21 cellular contexts compared by ENCODE assay signal in genomic region chr2:129722306-129723020, GRCh38.
DNase-seq lines count a peak whose midpoint lies in the region; ATAC-seq and TF ChIP-seq lines count a peak whose summit lies in the region.
"Had no signal": no experiment of that assay in that cellular context is flagged by ENCODE, and none has a peak within 500 bp of the region (broad histone marks: within the 10 kb centered on the region; RNA-seq: fewer than 3 reads in every experiment).

No MANE protein-coding gene starts in this region.

- H3K4me1 Mint-ChIP-seq in WTC11 (peaks cover 28% of the 10 kb centered on the region), neural crest cell (peaks cover 5% of the 10 kb centered on the region)
- H3K4me1 Mint-ChIP-seq in stimulated activated effector memory CD8-positive, alpha-beta T cell treated with anti-CD3 and anti-CD28 coated beads, Interleukin-12 subunit alpha, Interleukin-12 subunit beta, amount 100 ng/mL, for 72 hours = no peaks in the 10 kb centered on the region
- H3K4me1 Mint-ChIP-seq: CD4-positive, alpha-beta memory T cell had no signal

- peak; percentile 67 for ATAC-seq in WTC11
- no peak for ATAC-seq in GM18517 (IDR thresholded peaks at IDR 0.05; ENCODE audit: unreplicated experiment)
- ATAC-seq in stimulated activated effector memory CD8-positive, alpha-beta T cell treated with anti-CD3 and anti-CD28 coated beads, Interleukin-12 subunit alpha, Interleukin-12 subunit beta, amount 100 ng/mL, for 72 hours = no peak
- ATAC-seq: Panc1 had no signal

- H3K27ac Mint-ChIP-seq in WTC11 (no peak overlapping the region), neural crest cell (ENCODE audit: unreplicated experiment) (peak overlapping the region; percentile 35)
- H3K27ac Mint-ChIP-seq in stimulated activated effector memory CD8-positive, alpha-beta T cell treated with anti-CD3 and anti-CD28 coated beads, Interleukin-12 subunit alpha, Interleukin-12 subunit beta, amount 100 ng/mL, for 72 hours = no peak overlapping the region
- H3K27ac Mint-ChIP-seq: CD4-positive, alpha-beta memory T cell had no signal

- CTCF ChIA-PET in WTC11 (lab: Charles Lee) = interaction anchor here (1.0 to 1.1 kb wide), 2 partner anchors 14 kb away, joined by 4 to 5 read pairs; no protein-coding TSS in a partner anchor

- TF ChIP-seq CTCF in WTC11 (IDR thresholded peaks at IDR 0.05) = no peak
- no peak for TF ChIP-seq CTCF in neural crest cell (conservative IDR thresholded peaks at IDR 0.05)

- DNase-seq in WTC11 (ENCODE audit: low spot score) (no peak), iPS-NIHi7 (ENCODE audit: extremely low spot score) (peak; percentile 32), neural crest cell (ENCODE audit: low read depth, low spot score) (no peak), retina (peak; percentile 32), DMS53 treated with DMSO at 0.1 percent for 48 hours (lab: John Stamatoyannopoulos, UW; ENCODE audit: unreplicated experiment) (no peak), COR-L47 (lab: John Stamatoyannopoulos, UW) (no peak)
- no peak for DNase-seq in stimulated activated effector memory CD8-positive, alpha-beta T cell treated with anti-CD3 and anti-CD28 coated beads, Interleukin-12 subunit alpha, Interleukin-12 subunit beta, amount 100 ng/mL, for 72 hours (ENCODE audit: low spot score in 2 of 2)
- DNase-seq: C1 segment of cervical spinal cord; Caco-2; CD4-positive, alpha-beta memory T cell; DMS79 treated with DMSO at 0.1 percent for 48 hours; KG1; MG63; NCI-H1105 treated with DMSO at 0.1 percent for 48 hours; NCI-H146; NCI-H2029 treated with DMSO at 0.1 percent for 48 hours; NCI-H446 treated with DMSO at 0.1 percent for 48 hours; NCI-H526 treated with DMSO at 0.1 percent for 48 hours; SHP77 had no signal

- H3K4me3 Mint-ChIP-seq in WTC11 = no peak overlapping the region
- H3K4me3 Mint-ChIP-seq in neural crest cell = no peak overlapping the region
- no peak overlapping the region for H3K4me3 Mint-ChIP-seq in stimulated activated effector memory CD8-positive, alpha-beta T cell treated with anti-CD3 and anti-CD28 coated beads, Interleukin-12 subunit alpha, Interleukin-12 subunit beta, amount 100 ng/mL, for 72 hours
- H3K4me3 Mint-ChIP-seq: CD4-positive, alpha-beta memory T cell had no signal

- POLR2A ChIA-PET in WTC11 (lab: Charles Lee) = no interaction called here

- H3K36me3 Mint-ChIP-seq in WTC11 (no peaks in the 10 kb centered on the region), neural crest cell (ENCODE audit: low read depth) (no peaks in the 10 kb centered on the region)
- no peaks in the 10 kb centered on the region for H3K36me3 Mint-ChIP-seq in stimulated activated effector memory CD8-positive, alpha-beta T cell treated with anti-CD3 and anti-CD28 coated beads, Interleukin-12 subunit alpha, Interleukin-12 subunit beta, amount 100 ng/mL, for 72 hours
- H3K36me3 Mint-ChIP-seq: CD4-positive, alpha-beta memory T cell had no signal

- H3K27me3 Mint-ChIP-seq in WTC11 (ENCODE audit: low read depth) = no peaks in the 10 kb centered on the region
- H3K27me3 Mint-ChIP-seq in neural crest cell (ENCODE audit: low read depth) = peaks cover 4% of the 10 kb centered on the region

- H3K9me3 Mint-ChIP-seq in WTC11 (no peaks in the 10 kb centered on the region), neural crest cell (no peaks in the 10 kb centered on the region)
- H3K9me3 Mint-ChIP-seq in stimulated activated effector memory CD8-positive, alpha-beta T cell treated with anti-CD3 and anti-CD28 coated beads, Interleukin-12 subunit alpha, Interleukin-12 subunit beta, amount 100 ng/mL, for 72 hours = no peaks in the 10 kb centered on the region

TF ChIP-seq in WTC11, 78 proteins besides CTCF, POLR2A, EP300 and RAD21:
- TF ChIP-seq CBFB (CRISPR knock-in tag; IDR thresholded peaks at IDR 0.05; ENCODE audit: low read depth) (no peak), USF2 (CRISPR knock-in tag; IDR thresholded peaks at IDR 0.05) (no peak)

Comparison
In these comparisons a context has a peak if more than half of its experiments do, and no peak if none do; other contexts are left out.
1. DNase-seq: peak in iPS-NIHi7 (single experiment) and retina (single experiment); none in WTC11 (single experiment), neural crest cell (single experiment), DMS53 treated with DMSO at 0.1 percent for 48 hours (single experiment), stimulated activated effector memory CD8-positive, alpha-beta T cell treated with anti-CD3 and anti-CD28 coated beads, Interleukin-12 subunit alpha, Interleukin-12 subunit beta, amount 100 ng/mL, for 72 hours (0 of 2) and COR-L47 (single experiment).